ENCODE assay signal across 8 cellular contexts in genomic region chr15:40941528-40942336, GRCh38. TPM values are rescaled to one million over a fixed set of nuclear protein-coding genes. Genes with fewer than 3 reads are reported as not detected.
DNase-seq lines count a peak whose midpoint lies in the region; ATAC-seq lines count a peak whose summit lies in the region.

No MANE protein-coding gene starts in this region.

- peak overlapping the region; percentile 42 for H3K27ac ChIP-seq in epithelial cell of prostate

- ATAC-seq in GM18909 (IDR thresholded peaks at IDR 0.05; ENCODE audit: poor library complexity, unreplicated experiment) (peak; percentile 75), HG03159 (IDR thresholded peaks at IDR 0.05; ENCODE audit: unreplicated experiment) (peak; percentile 54)

- DNase-seq in AML-193 (lab: John Stamatoyannopoulos, UW) (peak; percentile 72 to 74), NOMO-1 treated with DMSO at 0.1 percent for 48 hours (lab: John Stamatoyannopoulos, UW; ENCODE audit: unreplicated experiment) (peak; percentile 80), activated T-cell treated with anti-CD3 and anti-CD28 coated beads for 24 hours (ENCODE audit: low read depth) (peak; percentile 49), epithelial cell of prostate (ENCODE audit: low read depth, low spot score) (no peak), mucosa of gallbladder (ENCODE audit: low spot score) (peak; percentile 63)
- peak; percentile 25 to 62 for DNase-seq in stimulated activated CD8-positive, alpha-beta memory T cell treated with anti-CD3 and anti-CD28 coated beads, Interleukin-7, amount 100 ng/mL, for 4 hours (ENCODE audit: low read depth in 2 of 2)

RNA-seq across cellular contexts. Expression of gene CHAC1, which starts 11.5 kb away (rescaled TPM):
- 2.8 TPM for total RNA-seq in mucosa of gallbladder

RNA-seq across cellular contexts. Expression of gene DLL4, which starts 12.6 kb away (rescaled TPM):
- 7.2 TPM for total RNA-seq in mucosa of gallbladder

RNA-seq across cellular contexts. Expression of gene VPS18, which starts 47.5 kb away (rescaled TPM):
- 42.2 TPM for total RNA-seq in mucosa of gallbladder
